18 cellular contexts compared by ENCODE assay signal in the genomic region with DNA sequence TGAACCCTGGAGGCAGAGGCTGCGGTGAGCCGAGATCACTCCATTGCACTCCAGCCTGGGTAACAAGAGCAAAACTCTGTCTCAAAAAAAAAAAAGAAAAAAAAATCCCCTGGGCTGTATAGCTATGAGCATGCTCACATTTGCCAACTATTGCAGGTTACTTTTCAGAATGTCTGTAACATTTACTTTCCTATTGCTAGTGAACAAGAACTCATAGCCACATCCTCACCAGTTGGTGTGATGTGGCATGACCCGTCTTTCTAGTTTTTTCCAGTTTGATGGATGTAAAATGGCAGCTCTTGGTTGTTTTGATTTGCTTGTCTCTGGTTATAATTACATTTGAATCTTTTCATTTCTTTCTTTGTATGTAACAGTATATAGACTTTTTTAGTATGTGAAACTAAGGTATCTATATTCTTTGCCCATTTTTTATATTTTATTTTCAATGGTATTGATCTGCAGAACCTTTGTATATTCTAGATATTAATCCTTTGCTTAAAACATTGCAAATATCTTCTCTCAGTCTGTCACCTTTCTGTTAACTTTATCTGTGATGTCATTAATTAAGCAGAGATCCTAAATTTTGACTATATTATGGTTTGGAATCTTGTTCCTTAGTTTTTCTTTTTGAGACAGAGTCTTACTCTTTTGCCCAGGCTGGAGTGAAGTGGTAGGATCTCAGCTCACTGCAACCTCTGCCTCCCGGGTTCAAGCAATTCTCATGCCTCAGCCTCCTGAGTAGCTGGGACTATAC. TPM values are rescaled to one million over a fixed set of nuclear protein-coding genes. Genes with fewer than 3 reads are reported as not detected.
DNase-seq lines count a peak whose midpoint lies in the region; ATAC-seq and TF ChIP-seq lines count a peak whose summit lies in the region.
"Had no signal": no experiment of that assay in that cellular context is flagged by ENCODE, and none has a peak within 500 bp of the region (broad histone marks: within the 10 kb centered on the region; RNA-seq: fewer than 3 reads in every experiment).

No MANE protein-coding gene starts in this region.

- H3K4me3 ChIP-seq in Jurkat, Clone E6-1 (ENCODE audit: low read length), result no peak overlapping the region
- H3K4me3 ChIP-seq in epithelial cell of esophagus (ENCODE audit: low read length), result no peak overlapping the region

- H3K4me1 Mint-ChIP-seq in activated CD8-positive, alpha-beta memory T cell treated with anti-CD3 and anti-CD28 coated beads, Interleukin-2, amount 10 ng/mL, durations not matched to agents 7 days and 5 days, result peaks cover 4% of the 10 kb centered on the region
- H3K4me1 Mint-ChIP-seq in stimulated activated naive CD8-positive, alpha-beta T cell treated with anti-CD3 and anti-CD28 coated beads, Interleukin-15, amount 100 ng/mL, for 72 hours, result peaks cover 7% of the 10 kb centered on the region

- H3K36me3 Mint-ChIP-seq in activated CD8-positive, alpha-beta memory T cell treated with anti-CD3 and anti-CD28 coated beads, Interleukin-2, amount 10 ng/mL, durations not matched to agents 7 days and 5 days, result peaks cover 4% of the 10 kb centered on the region

- CTCF ChIA-PET in activated CD8-positive, alpha-beta memory T cell treated with anti-CD3 and anti-CD28 coated beads, Interleukin-2, amount 10 ng/mL, durations not matched to agents 7 days and 5 days (lab: Charles Lee), result interaction anchor here (1.2 kb wide), 1 partner anchor 92 kb away, joined by 3 read pairs; no protein-coding TSS in a partner anchor

- H3K27me3 Mint-ChIP-seq in activated CD8-positive, alpha-beta memory T cell treated with anti-CD3 and anti-CD28 coated beads, Interleukin-2, amount 10 ng/mL, durations not matched to agents 7 days and 5 days, result no peaks in the 10 kb centered on the region
- H3K27me3 Mint-ChIP-seq in stimulated activated naive CD8-positive, alpha-beta T cell treated with anti-CD3 and anti-CD28 coated beads, Interleukin-15, amount 100 ng/mL, for 72 hours, result no peaks in the 10 kb centered on the region
- H3K27me3 Mint-ChIP-seq: CD4-positive, CD25-positive, alpha-beta regulatory T cell had no signal

- DNase-seq in activated CD8-positive, alpha-beta memory T cell treated with anti-CD3 and anti-CD28 coated beads, Interleukin-2, amount 10 ng/mL, durations not matched to agents 7 days and 5 days, result no peak
- no peak for DNase-seq in activated CD8-positive, alpha-beta memory T cell treated with anti-CD3 and anti-CD28 coated beads, Interleukin-2, amount 50 U/mL, for 4 hours
- DNase-seq in Jurkat, Clone E6-1 (ENCODE audit: low read depth, low spot score), result peak; percentile 39
- DNase-seq in epithelial cell of esophagus (ENCODE audit: low read depth) (peak; percentile 57), NCI-H748 treated with DMSO at 0.1 percent for 48 hours (lab: John Stamatoyannopoulos, UW) (no peak), activated gamma-delta T cell treated with Interleukin-2 at 50 U/mL for 16 hours (no peak)
- DNase-seq in stimulated activated naive CD8-positive, alpha-beta T cell treated with anti-CD3 and anti-CD28 coated beads, Interleukin-15, amount 100 ng/mL, for 72 hours, result no peak
- DNase-seq: BE2C; Caco-2; CD4-positive, CD25-positive, alpha-beta regulatory T cell; GF-D8; H7; Karpas-422; NCI-H1048; NCI-H1436; NCI-H1930; NCI-H526 had no signal

- peak; percentile 60 for ATAC-seq in activated CD8-positive, alpha-beta memory T cell treated with anti-CD3 and anti-CD28 coated beads, Interleukin-2, amount 10 ng/mL, durations not matched to agents 7 days and 5 days
- ATAC-seq in stimulated activated naive CD8-positive, alpha-beta T cell treated with anti-CD3 and anti-CD28 coated beads, Interleukin-15, amount 100 ng/mL, for 72 hours, result peak; percentile 88
- ATAC-seq: Right ventricle myocardium inferior had no signal

- H3K4me3 Mint-ChIP-seq in activated CD8-positive, alpha-beta memory T cell treated with anti-CD3 and anti-CD28 coated beads, Interleukin-2, amount 10 ng/mL, durations not matched to agents 7 days and 5 days, result no peak overlapping the region
- H3K4me3 Mint-ChIP-seq in stimulated activated naive CD8-positive, alpha-beta T cell treated with anti-CD3 and anti-CD28 coated beads, Interleukin-15, amount 100 ng/mL, for 72 hours, result no peak overlapping the region

- no peak for TF ChIP-seq CTCF in epithelial cell of esophagus (IDR thresholded peaks at IDR 0.05; ENCODE audit: insufficient read depth, low read depth, low read length, missing control alignments)

- H3K9me3 Mint-ChIP-seq in activated CD8-positive, alpha-beta memory T cell treated with anti-CD3 and anti-CD28 coated beads, Interleukin-2, amount 10 ng/mL, durations not matched to agents 7 days and 5 days (ENCODE audit: low read depth), result no peaks in the 10 kb centered on the region
- H3K9me3 Mint-ChIP-seq in stimulated activated naive CD8-positive, alpha-beta T cell treated with anti-CD3 and anti-CD28 coated beads, Interleukin-15, amount 100 ng/mL, for 72 hours, result no peaks in the 10 kb centered on the region

- H3K27ac Mint-ChIP-seq in activated CD8-positive, alpha-beta memory T cell treated with anti-CD3 and anti-CD28 coated beads, Interleukin-2, amount 10 ng/mL, durations not matched to agents 7 days and 5 days, result no peak overlapping the region
- H3K27ac Mint-ChIP-seq in stimulated activated naive CD8-positive, alpha-beta T cell treated with anti-CD3 and anti-CD28 coated beads, Interleukin-15, amount 100 ng/mL, for 72 hours, result peak overlapping the region in 1 of 2 donors; percentile 61

RNA-seq across cellular contexts. Expression of a gene that starts 11.6 kb away (rescaled TPM):
- 10 to 100 TPM; 19.5 to 20.8 TPM for total RNA-seq in activated CD8-positive, alpha-beta memory T cell treated with anti-CD3 and anti-CD28 coated beads, Interleukin-2, amount 10 ng/mL, durations not matched to agents 7 days and 5 days
- polyA plus RNA-seq in Jurkat, Clone E6-1 (2012; ENCODE audit: insufficient read depth, insufficient read length), result 33.2 TPM

RNA-seq across cellular contexts. Expression of a gene that starts 29.1 kb away (rescaled TPM):
- 10 to 100 TPM; 26.8 to 27.8 TPM for total RNA-seq in activated CD8-positive, alpha-beta memory T cell treated with anti-CD3 and anti-CD28 coated beads, Interleukin-2, amount 10 ng/mL, durations not matched to agents 7 days and 5 days
- polyA plus RNA-seq in Jurkat, Clone E6-1 (2012; ENCODE audit: insufficient read depth, insufficient read length), result 15.8 TPM

Comparison
In these comparisons a context has a peak if more than half of its experiments do, and no peak if none do; other contexts are left out.
1. DNase-seq: peak in Jurkat, Clone E6-1 (single experiment) and epithelial cell of esophagus (single experiment); none in activated CD8-positive, alpha-beta memory T cell treated with anti-CD3 and anti-CD28 coated beads, Interleukin-2, amount 10 ng/mL, durations not matched to agents 7 days and 5 days (single experiment), activated CD8-positive, alpha-beta memory T cell treated with anti-CD3 and anti-CD28 coated beads, Interleukin-2, amount 50 U/mL, for 4 hours (single experiment), stimulated activated naive CD8-positive, alpha-beta T cell treated with anti-CD3 and anti-CD28 coated beads, Interleukin-15, amount 100 ng/mL, for 72 hours (0 of 2), NCI-H748 treated with DMSO at 0.1 percent for 48 hours (single experiment) and activated gamma-delta T cell treated with Interleukin-2 at 50 U/mL for 16 hours (single experiment).